15 cellular contexts compared by ENCODE assay signal in genomic region chr1:6163191-6163972, GRCh38. TPM values are rescaled to one million over a fixed set of nuclear protein-coding genes. Genes with fewer than 3 reads are reported as not detected.
DNase-seq lines count a peak whose midpoint lies in the region; ATAC-seq and TF ChIP-seq lines count a peak whose summit lies in the region.
"Had no signal": no experiment of that assay in that cellular context is flagged by ENCODE, and none has a peak within 500 bp of the region (broad histone marks: within the 10 kb centered on the region; RNA-seq: fewer than 3 reads in every experiment).

No MANE protein-coding gene starts in this region.

- H3K27ac ChIP-seq in IMR-90 (ENCODE audit: insufficient read depth, low read length): no peak overlapping the region
- H3K27ac ChIP-seq in cingulate gyrus (ENCODE audit: low read depth, low read length): peak overlapping the region; percentile 81
- H3K27ac ChIP-seq: C4-2B, HL-60 had no signal

- H3K9me1 ChIP-seq in IMR-90 (ENCODE audit: insufficient read depth, low read length): no peaks in the 10 kb centered on the region

- H2BK20ac ChIP-seq in IMR-90 (ENCODE audit: low read depth, low read length): no peak overlapping the region

- no peak for ATAC-seq in IMR-90 (ENCODE audit: low read depth)
- no peak for ATAC-seq in HG03521 (IDR thresholded peaks at IDR 0.05; ENCODE audit: unreplicated experiment)

- BruUV-seq in IMR-90 (replicated peaks; lab: Mats Ljungman, UMichigan): no TSS peak

- H3K27me3 ChIP-seq in IMR-90 (ENCODE audit: control insufficient read depth, insufficient read depth, low read length): peaks cover 41% of the 10 kb centered on the region; the same call in 1 of the 2 replicates

- H2AK9ac ChIP-seq in IMR-90 (replicated peaks; ENCODE audit: low read depth, low read length, poor library complexity): no peak overlapping the region

- 54% methylated on average over 6 of the region's 15 CpGs; no CpG with 5 or more reads in 1 of the 2 experiments for WGBS in IMR-90 (ENCODE audit: extremely low coverage in 2 of 2, insufficient read length in 1 of 2), 2 experiments

- H3K56ac ChIP-seq in IMR-90 (ENCODE audit: extremely low read depth, insufficient read depth, low read length): no peak overlapping the region

- no peak overlapping the region for H3K14ac ChIP-seq in IMR-90 (replicated peaks; ENCODE audit: low read depth, low read length)

- no peak overlapping the region for H3K4me2 ChIP-seq in IMR-90 (ENCODE audit: low read depth, low read length)

- CTCF ChIA-PET in IMR-90 (lab: Yijun Ruan, JAX): no interaction called here

- H2AFZ ChIP-seq in IMR-90 (replicated peaks; ENCODE audit: low read length, poor library complexity): peak overlapping the region; percentile 11

- in situ Hi-C loops in IMR-90 (cut with MboI; ENCODE audit: low sequenced_read_pairs): no loop called here

- H3K4me3 ChIP-seq in IMR-90 (ENCODE audit: insufficient read depth, low read depth, low read length): no peak overlapping the region

- intact Hi-C loops in IMR-90 (cut with micrococcal nuclease): no loop called here

- no peak overlapping the region for H3K23ac ChIP-seq in IMR-90 (ENCODE audit: low read depth, low read length)

- TF ChIP-seq RAD21 in IMR-90 (IDR thresholded peaks at IDR 0.05; ENCODE audit: low read length): no peak

- TF ChIP-seq CTCF in IMR-90 (conservative IDR thresholded peaks at IDR 0.05; ENCODE audit: low read depth, low read length): no peak

- no peaks in the 10 kb centered on the region for H3K36me3 ChIP-seq in IMR-90 (ENCODE audit: control insufficient read depth, insufficient read depth, low read length)

- H3K79me1 ChIP-seq in IMR-90 (ENCODE audit: low read depth in 1 of 2, low read length in 2 of 2): no peaks in the 10 kb centered on the region

- no peak overlapping the region for H3K4ac ChIP-seq in IMR-90 (ENCODE audit: low read depth, low read length)

- H4K20me1 ChIP-seq in IMR-90 (ENCODE audit: insufficient read depth, low read length): peaks cover 3% of the 10 kb centered on the region; the same call in 1 of the 2 replicates

- H2BK5ac ChIP-seq in IMR-90 (ENCODE audit: low read depth, low read length, poor library complexity, severe bottlenecking): no peak overlapping the region

- no peak overlapping the region for H4K8ac ChIP-seq in IMR-90 (ENCODE audit: low read depth in 2 of 2, low read length in 2 of 2)

- H3K9ac ChIP-seq in IMR-90 (ENCODE audit: low read depth, low read length): no peak overlapping the region

- no peak overlapping the region for H4K5ac ChIP-seq in IMR-90 (ENCODE audit: low read depth, low read length)

- dilution Hi-C loops in IMR-90 (cut with HindIII; ENCODE audit: low sequenced_read_pairs, unreplicated experiment): no loop called here

- H2AK5ac ChIP-seq in IMR-90 (ENCODE audit: low read depth, low read length): no peak overlapping the region

- H2BK15ac ChIP-seq in IMR-90 (ENCODE audit: low read depth, low read length): no peak overlapping the region

- POLR2A ChIA-PET in IMR-90 (lab: Charles Lee; ENCODE audit: unreplicated experiment): no interaction called here

- no peak overlapping the region for H4K91ac ChIP-seq in IMR-90 (ENCODE audit: insufficient read depth, low read depth, low read length)

- no peak overlapping the region for H3K18ac ChIP-seq in IMR-90 (ENCODE audit: low read depth, low read length)

- TF ChIP-seq POLR2A in IMR-90 (IDR thresholded peaks at IDR 0.05; ENCODE audit: low read depth, low read length): no peak

- DNase-seq in NCI-H345 (lab: John Stamatoyannopoulos, UW) (peak; percentile 55), NCI-H345 treated with DMSO at 0.1 percent for 48 hours (lab: John Stamatoyannopoulos, UW; ENCODE audit: unreplicated experiment) (no peak), COLO668 (lab: John Stamatoyannopoulos, UW; ENCODE audit: unreplicated experiment) (peak; percentile 51), IMR-90 (no peak), NCI-H2107 treated with DMSO at 0.1 percent for 48 hours (lab: John Stamatoyannopoulos, UW; ENCODE audit: unreplicated experiment) (no peak)
- no peak for DNase-seq in activated CD4-positive, alpha-beta T cell treated with anti-CD3 and anti-CD28 coated beads for 1 hour
- DNase-seq: CD8-positive, alpha-beta memory T cell; NCI-H187; NCI-H446 treated with DMSO at 0.1 percent for 48 hours; NK-92 treated with Interleukin-12 subunit alpha and Interleukin-12 subunit beta, amount 100 ng/mL, for 24 hours had no signal

- H3K4me1 ChIP-seq in IMR-90 (ENCODE audit: control insufficient read depth, insufficient read depth, low read length): no peaks in the 10 kb centered on the region

- H2BK120ac ChIP-seq in IMR-90 (ENCODE audit: low read depth, low read length): no peak overlapping the region

- H3K9me3 ChIP-seq in IMR-90 (ENCODE audit: control insufficient read depth, insufficient read depth, low read length): no peaks in the 10 kb centered on the region

TF ChIP-seq in IMR-90, 13 proteins besides CTCF, POLR2A, EP300 and RAD21:
- TF ChIP-seq CHD1 (IDR thresholded peaks at IDR 0.05; ENCODE audit: low read depth, low read length) (no peak), FOS (IDR thresholded peaks at IDR 0.05; ENCODE audit: low read depth, low read length) (no peak), MAZ (IDR thresholded peaks at IDR 0.05; ENCODE audit: borderline replicate concordance, low read depth, low read length) (no peak), CEBPB (IDR thresholded peaks at IDR 0.05; ENCODE audit: low read depth, low read length) (no peak), RFX5 (IDR thresholded peaks at IDR 0.05; ENCODE audit: low read depth, low read length) (no peak), MXI1 (IDR thresholded peaks at IDR 0.05; ENCODE audit: borderline replicate concordance, low read depth, low read length) (no peak), USF2 (IDR thresholded peaks at IDR 0.05; ENCODE audit: low read depth, low read length) (no peak), SMC3 (IDR thresholded peaks at IDR 0.05; ENCODE audit: low read depth, low read length) (no peak), BHLHE40 (IDR thresholded peaks at IDR 0.05; ENCODE audit: low read depth, low read length) (no peak), RCOR1 (IDR thresholded peaks at IDR 0.05; ENCODE audit: insufficient replicate concordance, low read length) (no peak), NFE2L2 (IDR thresholded peaks at IDR 0.05; ENCODE audit: low read depth, low read length) (no peak)

RNA-seq across cellular contexts. Expression of gene CHD5, which starts 16.7 kb away (rescaled TPM):
- total RNA-seq in IMR-90 (2012; rRNA removed): under 0.01 TPM in 1 of 2 replicates, not detected in the other
- 0.06 and 0.09 TPM in 2 replicates for polyA plus RNA-seq in IMR-90 (2012; rRNA removed)
- 0.02 TPM in 1 of 2 replicates, not detected in the other for polyA plus RNA-seq in IMR-90 (2012; cell fraction: cytosol; rRNA removed)
- 0.37 and 0.48 TPM in 2 replicates for polyA plus RNA-seq in IMR-90 (2012; cell fraction: nucleus; rRNA removed; ENCODE audit: low replicate concordance)
- total RNA-seq: HT1080 had no signal
- polyA plus RNA-seq: CD8-positive, alpha-beta memory T cell had no signal

RNA-seq across cellular contexts. Expression of gene RPL22, which starts 36.0 kb away (rescaled TPM):
- 26.2 and 71.9 TPM in 2 replicates for total RNA-seq in IMR-90 (2012; rRNA removed)
- 131 and 154 TPM in 2 replicates for polyA plus RNA-seq in IMR-90 (2012; rRNA removed)
- 17.4 and 27.5 TPM in 2 replicates for polyA plus RNA-seq in IMR-90 (2012; cell fraction: cytosol; rRNA removed)
- polyA plus RNA-seq in IMR-90 (2012; cell fraction: nucleus; rRNA removed; ENCODE audit: low replicate concordance): 9.8 and 38.0 TPM in 2 replicates

RNA-seq across cellular contexts. Expression of gene RNF207, which starts 42.5 kb away (rescaled TPM):
- 2.7 and 3.9 TPM in 2 replicates for total RNA-seq in IMR-90 (2012; rRNA removed)
- 17.2 and 42.9 TPM in 2 replicates for polyA plus RNA-seq in IMR-90 (2012; rRNA removed)
- polyA plus RNA-seq in IMR-90 (2012; cell fraction: cytosol; rRNA removed): 4.7 and 5.1 TPM in 2 replicates
- polyA plus RNA-seq in IMR-90 (2012; cell fraction: nucleus; rRNA removed; ENCODE audit: low replicate concordance): 181 and 244 TPM in 2 replicates

Comparison
In these comparisons a context has a peak if more than half of its experiments do, and no peak if none do; other contexts are left out.
1. DNase-seq: peak in NCI-H345 (single experiment) and COLO668 (single experiment); none in NCI-H345 treated with DMSO at 0.1 percent for 48 hours (single experiment), IMR-90 (single experiment), NCI-H2107 treated with DMSO at 0.1 percent for 48 hours (single experiment) and activated CD4-positive, alpha-beta T cell treated with anti-CD3 and anti-CD28 coated beads for 1 hour (single experiment).